2 cellular contexts compared by ENCODE assay signal in genomic region chr7:241513-241912, GRCh38.
TF ChIP-seq lines count a peak whose summit lies in the region.

No MANE protein-coding gene starts in this region.

TF ChIP-seq in HepG2, 621 proteins besides CTCF, POLR2A, EP300 and RAD21:
- TF ChIP-seq MNT (IDR thresholded peaks at IDR 0.05) (peak; percentile 48), DDIT3 (CRISPR knock-in tag; IDR thresholded peaks at IDR 0.05) (no peak)

TF ChIP-seq in GM23338, 12 proteins besides CTCF, POLR2A, EP300 and RAD21:
- TF ChIP-seq STAT1 (IDR thresholded peaks at IDR 0.05; ENCODE audit: unreplicated experiment) (no peak), EZH2phosphoT487 (IDR thresholded peaks at IDR 0.05; ENCODE audit: unreplicated experiment) (no peak), ZNF331 (CRISPR knock-in tag; IDR thresholded peaks at IDR 0.05; ENCODE audit: low read depth) (no peak), JUNB (IDR thresholded peaks at IDR 0.05; ENCODE audit: unreplicated experiment) (no peak), EZH2 (IDR thresholded peaks at IDR 0.05; ENCODE audit: low read depth, unreplicated experiment) (no peak), ZNF462 (CRISPR knock-in tag; IDR thresholded peaks at IDR 0.05) (no peak), NANOG (IDR thresholded peaks at IDR 0.05; ENCODE audit: borderline replicate concordance) (no peak), POLR2AphosphoS5 (IDR thresholded peaks at IDR 0.05; ENCODE audit: low read depth) (no peak), ZNF114 (CRISPR knock-in tag; IDR thresholded peaks at IDR 0.05) (no peak), CREB1 (CRISPR knock-in tag; IDR thresholded peaks at IDR 0.05; ENCODE audit: low read depth) (no peak), REST (IDR thresholded peaks at IDR 0.05; ENCODE audit: unreplicated experiment) (no peak), ETS1 (IDR thresholded peaks at IDR 0.05) (no peak)
